In the genomic region with DNA sequence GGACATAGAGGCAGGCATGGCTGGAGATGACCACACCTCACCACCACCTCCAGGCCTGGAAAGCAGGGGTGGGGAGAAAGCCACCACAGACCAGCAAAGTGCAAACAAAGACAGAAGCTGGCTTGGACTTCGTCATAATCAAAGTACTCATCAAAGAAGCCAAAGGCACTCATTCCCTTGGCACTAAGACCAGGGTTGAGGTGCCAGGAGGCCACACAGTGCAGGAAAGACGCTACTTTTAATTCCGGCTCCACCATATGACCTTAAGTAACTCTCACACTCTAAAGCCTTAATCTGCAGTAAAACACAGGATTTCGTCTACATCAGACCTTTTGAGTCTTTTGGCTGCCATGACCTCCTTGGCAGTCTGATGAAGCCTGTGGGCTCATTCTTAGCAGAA, we compare ENCODE assay signal across 13 cellular contexts.
DNase-seq lines count a peak whose midpoint lies in the region; ATAC-seq and TF ChIP-seq lines count a peak whose summit lies in the region.
"Had no signal": no experiment of that assay in that cellular context is flagged by ENCODE, and none has a peak within 500 bp of the region (broad histone marks: within the 10 kb centered on the region; RNA-seq: fewer than 3 reads in every experiment).

No MANE protein-coding gene starts in this region.

- TF ChIP-seq EP300 in transverse colon (IDR thresholded peaks at IDR 0.05; ENCODE audit: low read depth) = no peak

- peak overlapping the region; percentile 69 to 100 (median 94) for H3K27ac Mint-ChIP-seq in CD4-positive, alpha-beta memory T cell
- peak overlapping the region; percentile 99 for H3K27ac Mint-ChIP-seq in activated naive CD8-positive, alpha-beta T cell treated with anti-CD3 and anti-CD28 coated beads for 36 hours

- H3K36me3 Mint-ChIP-seq in CD4-positive, alpha-beta memory T cell = peaks cover 20 to 28% of the 10 kb centered on the region in 2 donors
- peaks cover 60% of the 10 kb centered on the region for H3K36me3 Mint-ChIP-seq in activated naive CD8-positive, alpha-beta T cell treated with anti-CD3 and anti-CD28 coated beads for 36 hours

- TF ChIP-seq CTCF in transverse colon (IDR thresholded peaks at IDR 0.05) = no peak

- ATAC-seq in HG02610 (IDR thresholded peaks at IDR 0.05; ENCODE audit: unreplicated experiment) = peak; percentile 0
- ATAC-seq in HG03139 (IDR thresholded peaks at IDR 0.05; ENCODE audit: unreplicated experiment) = no peak

- no peaks in the 10 kb centered on the region for H3K9me3 ChIP-seq in CD4-positive, alpha-beta memory T cell (ENCODE audit: control insufficient read depth in 1 of 2, low read length in 2 of 2)
- H3K9me3 ChIP-seq in transverse colon = no peaks in the 10 kb centered on the region
- H3K9me3 ChIP-seq: testis had no signal

- no peak overlapping the region for H3K4me3 ChIP-seq in CD4-positive, alpha-beta memory T cell (ENCODE audit: low read length in 2 of 2)
- H3K4me3 ChIP-seq in transverse colon = no peak overlapping the region
- H3K4me3 ChIP-seq: testis had no signal

- H3K4me1 Mint-ChIP-seq in CD4-positive, alpha-beta memory T cell = peaks cover 55 to 78% (median 69%) of the 10 kb centered on the region in 4 donors
- H3K4me1 Mint-ChIP-seq in activated naive CD8-positive, alpha-beta T cell treated with anti-CD3 and anti-CD28 coated beads for 36 hours = peaks cover 58% of the 10 kb centered on the region

- no peaks in the 10 kb centered on the region for H3K27me3 ChIP-seq in CD4-positive, alpha-beta memory T cell (ENCODE audit: insufficient read depth, low read length)
- H3K27me3 ChIP-seq in transverse colon = no peaks in the 10 kb centered on the region
- H3K27me3 ChIP-seq: testis had no signal

- intact Hi-C loops in CD4-positive, alpha-beta memory T cell (cut with micrococcal nuclease) = loop anchor here (2.0 to 5.0 kb wide), 3 partner anchors 35 to 65 kb away; no protein-coding TSS in a partner anchor
- intact Hi-C loops in transverse colon (cut with DNase I; ENCODE audit: low total_unique reads) = no loop called here

- peak overlapping the region; percentile 76 for H3K27ac ChIP-seq in CD4-positive, alpha-beta memory T cell (ENCODE audit: low read depth, low read length)
- H3K27ac ChIP-seq in transverse colon = no peak overlapping the region
- H3K27ac ChIP-seq: RWPE1, testis had no signal

- CTCF ChIA-PET in CD4-positive, alpha-beta memory T cell (lab: Charles Lee; ENCODE audit: partially characterized antibody) = interaction anchor here (1.7 kb wide), 1 partner anchor 27 kb away, joined by 4 read pairs; no protein-coding TSS in a partner anchor

- in situ Hi-C loops in transverse colon (cut with MboI; ENCODE audit: low pct_ligation_motif_present in 1 of 4, low pct_unique_long_range_greater_than_20kb in 1 of 4, low sequenced_read_pairs in 3 of 4) = no loop called here

- peaks cover 0 to 2% (median 0%) of the 10 kb centered on the region in 8 donors for H3K9me3 Mint-ChIP-seq in CD4-positive, alpha-beta memory T cell
- H3K9me3 Mint-ChIP-seq in activated naive CD8-positive, alpha-beta T cell treated with anti-CD3 and anti-CD28 coated beads for 36 hours = no peaks in the 10 kb centered on the region
- H3K9me3 Mint-ChIP-seq: neural crest cell had no signal

- POLR2A ChIA-PET in CD4-positive, alpha-beta memory T cell (lab: Charles Lee; ENCODE audit: partially characterized antibody) = interaction anchor here (0.5 to 3.3 kb wide), 4 partner anchors 9 to 122 kb away, joined by 3 to 50 read pairs (median 4); no protein-coding TSS in a partner anchor

- peaks cover 0 to 3% of the 10 kb centered on the region in 2 donors for H3K27me3 Mint-ChIP-seq in CD4-positive, alpha-beta memory T cell
- no peaks in the 10 kb centered on the region for H3K27me3 Mint-ChIP-seq in activated naive CD8-positive, alpha-beta T cell treated with anti-CD3 and anti-CD28 coated beads for 36 hours

- peak overlapping the region in 6 of 8 donors; percentile 47 to 91 (median 87) for H3K4me3 Mint-ChIP-seq in CD4-positive, alpha-beta memory T cell
- peak overlapping the region; percentile 25 for H3K4me3 Mint-ChIP-seq in activated naive CD8-positive, alpha-beta T cell treated with anti-CD3 and anti-CD28 coated beads for 36 hours
- H3K4me3 Mint-ChIP-seq: neural crest cell had no signal

- WGBS in transverse colon (ENCODE audit: low coverage in 1 of 2), 2 donors = 50 to 52% methylated on average over 2 to 4 of the region's 4 CpGs

- no peak for DNase-seq in CD4-positive, alpha-beta memory T cell
- no peak for DNase-seq in activated naive CD8-positive, alpha-beta T cell treated with anti-CD3 and anti-CD28 coated beads for 36 hours
- DNase-seq in mucosa of gallbladder (ENCODE audit: low spot score) (peak; percentile 29), AG08395 (ENCODE audit: low spot score) (no peak), transverse colon (no peak)
- DNase-seq in activated CD8-positive, alpha-beta memory T cell treated with anti-CD3 and anti-CD28 coated beads, Interleukin-2, amount 50 U/mL, for 4 hours = no peak
- DNase-seq: NCI-H1694; stimulated activated CD4-positive, alpha-beta T cell treated with anti-CD3 and anti-CD28 coated beads, Interleukin-2, amount 100 ng/mL, for 48 hours; testis had no signal

- no peaks in the 10 kb centered on the region for H3K36me3 ChIP-seq in CD4-positive, alpha-beta memory T cell (ENCODE audit: insufficient read depth, low read length)
- no peaks in the 10 kb centered on the region for H3K36me3 ChIP-seq in transverse colon

- no peak for TF ChIP-seq POLR2A in transverse colon (IDR thresholded peaks at IDR 0.05)

- peaks cover 83% of the 10 kb centered on the region for H3K4me1 ChIP-seq in CD4-positive, alpha-beta memory T cell (ENCODE audit: insufficient read depth, low read length)
- peaks cover 4 to 50% (median 14%) of the 10 kb centered on the region in 4 donors for H3K4me1 ChIP-seq in transverse colon
